Comparison of ENCODE assay signal across 19 cellular contexts in genomic region chr6:47251396-47251795, GRCh38. TPM values are rescaled to one million over a fixed set of nuclear protein-coding genes. Genes with fewer than 3 reads are reported as not detected.
DNase-seq lines count a peak whose midpoint lies in the region; ATAC-seq, FAIRE-seq and TF ChIP-seq lines count a peak whose summit lies in the region.
"Had no signal": no experiment of that assay in that cellular context is flagged by ENCODE, and none has a peak within 500 bp of the region (broad histone marks: within the 10 kb centered on the region; RNA-seq: fewer than 3 reads in every experiment).

No MANE protein-coding gene starts in this region.

- H2AFZ ChIP-seq in HepG2 (ENCODE audit: low read length) (no peak overlapping the region), OCI-LY1 (ENCODE audit: low read length) (no peak overlapping the region)

- intact Hi-C loops in HepG2 (cut with micrococcal nuclease; ENCODE audit: unreplicated experiment) (loop anchor here (5.0 kb wide), 2 partner anchors 41 to 404 kb away; no protein-coding TSS in a partner anchor), right lobe of liver (cut with DNase I) (no loop called here), Calu3 (cut with micrococcal nuclease; ENCODE audit: unreplicated experiment) (no loop called here)

- no peaks in the 10 kb centered on the region for H3K9me2 ChIP-seq in OCI-LY1 (ENCODE audit: low read depth, low read length)

- peaks cover 72% of the 10 kb centered on the region for H3K36me3 Mint-ChIP-seq in Calu3 (ENCODE audit: insufficient read depth, unreplicated experiment)
- no peaks in the 10 kb centered on the region for H3K36me3 Mint-ChIP-seq in stimulated activated naive CD8-positive, alpha-beta T cell treated with anti-CD3 and anti-CD28 coated beads, Interleukin-15, Interleukin-2, amounts not matched to agents 100 ng/mL and 50 ng/mL, for 24 hours (ENCODE audit: low read depth)
- H3K36me3 Mint-ChIP-seq: CD4-positive, alpha-beta memory T cell had no signal

- TF ChIP-seq POLR2A in HepG2 (IDR thresholded peaks at IDR 0.05; ENCODE audit: insufficient read depth in 1 of 2, low read depth in 2 of 2, low read length in 2 of 2): no peak
- no peak for TF ChIP-seq POLR2A in right lobe of liver (IDR thresholded peaks at IDR 0.05)

- H3K27ac Mint-ChIP-seq in Calu3 (ENCODE audit: unreplicated experiment): peak overlapping the region; percentile 52
- H3K27ac Mint-ChIP-seq in stimulated activated naive CD8-positive, alpha-beta T cell treated with anti-CD3 and anti-CD28 coated beads, Interleukin-15, Interleukin-2, amounts not matched to agents 100 ng/mL and 50 ng/mL, for 24 hours: peak overlapping the region; percentile 60
- H3K27ac Mint-ChIP-seq: B cell; CD4-positive, alpha-beta memory T cell; HFFc6 had no signal

- POLR2A ChIA-PET in HepG2 (lab: Yijun Ruan, JAX): interaction anchor here (0.9 kb wide), 1 partner anchor 25 kb away, joined by 3 read pairs; no protein-coding TSS in a partner anchor

- BruUV-seq in HepG2 (replicated peaks; lab: Mats Ljungman, UMichigan): no TSS peak
- BruUV-seq in Calu3 (replicated peaks; lab: Mats Ljungman, UMichigan): no TSS peak

- no peak for ATAC-seq in HepG2
- ATAC-seq in right lobe of liver: no peak
- no peak for ATAC-seq in GM21360 (IDR thresholded peaks at IDR 0.05; ENCODE audit: unreplicated experiment)
- ATAC-seq: HCT116 had no signal

- CTCF ChIA-PET in HepG2 (lab: Yijun Ruan, JAX; ENCODE audit: low intra/inter-chr PET ratio, low total read pairs): no interaction called here
- CTCF ChIA-PET in Calu3 (lab: Charles Lee): interaction anchor here (0.5 to 1.0 kb wide), 2 partner anchors 9 to 139 kb away, joined by 3 to 4 read pairs; no protein-coding TSS in a partner anchor

- H3K9me3 Mint-ChIP-seq in Calu3 (ENCODE audit: low read depth, unreplicated experiment): no peaks in the 10 kb centered on the region
- H3K9me3 Mint-ChIP-seq in stimulated activated naive CD8-positive, alpha-beta T cell treated with anti-CD3 and anti-CD28 coated beads, Interleukin-15, Interleukin-2, amounts not matched to agents 100 ng/mL and 50 ng/mL, for 24 hours: no peaks in the 10 kb centered on the region
- H3K9me3 Mint-ChIP-seq: CD4-positive, alpha-beta memory T cell; HFFc6 had no signal

- no peak for FAIRE-seq in HepG2 (lab: Jason Lieb, UNC)
- FAIRE-seq: G401.6, GM12891 had no signal

- DNase-seq in HepG2 (ENCODE audit: low spot score) (no peak), right lobe of liver (no peak), Calu3 (no peak), CD1c-positive myeloid dendritic cell (ENCODE audit: extremely low spot score) (no peak)
- DNase-seq: CD4-positive, alpha-beta memory T cell; DMS 273 treated with DMSO at 0.1 percent for 48 hours; DMS53; GOT3; H7; HFFc6 had no signal

- in situ Hi-C loops in HepG2 (cut with HindIII; ENCODE audit: extremely low pct_ligation_motif_present, low pct_unique_long_range_greater_than_20kb): no loop called here

- TF ChIP-seq CTCF in HepG2 (CRISPR knock-in tag; IDR thresholded peaks at IDR 0.05) (no peak), right lobe of liver (IDR thresholded peaks at IDR 0.05) (no peak), Calu3 (IDR thresholded peaks at IDR 0.05; ENCODE audit: unreplicated experiment) (no peak), OCI-LY1 (IDR thresholded peaks at IDR 0.05; ENCODE audit: low read length) (no peak)

- H3K36me3 ChIP-seq in HepG2 (replicated peaks in 1 of 2; ENCODE audit: control insufficient read depth in 1 of 2, insufficient read depth in 2 of 2, low read length in 2 of 2): peaks cover 29 to 82% of the 10 kb centered on the region in 2 experiments
- no peaks in the 10 kb centered on the region for H3K36me3 ChIP-seq in right lobe of liver
- no peaks in the 10 kb centered on the region for H3K36me3 ChIP-seq in OCI-LY1 (ENCODE audit: insufficient read depth, low read length)

- H3K27me3 Mint-ChIP-seq in Calu3 (ENCODE audit: unreplicated experiment): no peaks in the 10 kb centered on the region
- H3K27me3 Mint-ChIP-seq in stimulated activated naive CD8-positive, alpha-beta T cell treated with anti-CD3 and anti-CD28 coated beads, Interleukin-15, Interleukin-2, amounts not matched to agents 100 ng/mL and 50 ng/mL, for 24 hours: no peaks in the 10 kb centered on the region
- H3K27me3 Mint-ChIP-seq: B cell had no signal

- H4K20me1 ChIP-seq in HepG2 (ENCODE audit: insufficient read depth, low read length) (peaks cover 4% of the 10 kb centered on the region), OCI-LY1 (ENCODE audit: insufficient read depth, low read length) (no peaks in the 10 kb centered on the region)

- 88% methylated on average over 5 of the region's 5 CpGs for WGBS in HepG2 (ENCODE audit: low lambda C conversion rate)
- WGBS in right lobe of liver (ENCODE audit: insufficient coverage, low coverage, low lambda C conversion rate, missing lambda C conversion rate): 61% methylated on average over 5 of the region's 5 CpGs

- H3F3A ChIP-seq in OCI-LY1 (ENCODE audit: insufficient read depth, low read length): no peaks in the 10 kb centered on the region

- TF ChIP-seq EP300 in HepG2 (IDR thresholded peaks at IDR 0.05; ENCODE audit: low read depth in 2 of 2, low read length in 2 of 2) (no peak), HepG2 (CRISPR knock-in tag; IDR thresholded peaks at IDR 0.05; ENCODE audit: borderline replicate concordance) (no peak)

- H3K27me3 ChIP-seq in HepG2 (ENCODE audit: control insufficient read depth in 1 of 2, insufficient read depth in 2 of 2, low read length in 2 of 2): no peaks in the 10 kb centered on the region
- H3K27me3 ChIP-seq in right lobe of liver: no peaks in the 10 kb centered on the region
- no peaks in the 10 kb centered on the region for H3K27me3 ChIP-seq in OCI-LY1 (ENCODE audit: insufficient read depth, low read length)

- H3K9me3 ChIP-seq in HepG2 (ENCODE audit: low read length): no peaks in the 10 kb centered on the region
- H3K9me3 ChIP-seq in right lobe of liver: no peaks in the 10 kb centered on the region
- no peaks in the 10 kb centered on the region for H3K9me3 ChIP-seq in OCI-LY1 (ENCODE audit: low read length)

- TF ChIP-seq RAD21 in HepG2 (CRISPR knock-in tag; IDR thresholded peaks at IDR 0.05): no peak

- H3K27ac ChIP-seq in HepG2 (ENCODE audit: extremely low read length, insufficient read depth, low read length): no peak overlapping the region
- no peak overlapping the region for H3K27ac ChIP-seq in right lobe of liver
- H3K27ac ChIP-seq in OCI-LY1 (ENCODE audit: low read depth, low read length, poor library complexity, severe bottlenecking): peak overlapping the region; percentile 75
- H3K27ac ChIP-seq: C4-2B, KMS-11 had no signal

- H3K4me3 Mint-ChIP-seq in Calu3 (ENCODE audit: low read depth, unreplicated experiment): no peak overlapping the region
- no peak overlapping the region for H3K4me3 Mint-ChIP-seq in stimulated activated naive CD8-positive, alpha-beta T cell treated with anti-CD3 and anti-CD28 coated beads, Interleukin-15, Interleukin-2, amounts not matched to agents 100 ng/mL and 50 ng/mL, for 24 hours
- H3K4me3 Mint-ChIP-seq: B cell; CD4-positive, alpha-beta memory T cell; HFFc6 had no signal

- H3K4me3 ChIP-seq in HepG2 (replicated peaks in 1 of 3; ENCODE audit: insufficient read depth in 1 of 3, low read depth in 2 of 3, low read length in 3 of 3) (no peak overlapping the region), right lobe of liver (no peak overlapping the region), OCI-LY1 (ENCODE audit: low read depth, low read length, poor library complexity, severe bottlenecking) (no peak overlapping the region)

- H3K4me2 ChIP-seq in HepG2 (ENCODE audit: low read depth, low read length) (no peak overlapping the region), OCI-LY1 (ENCODE audit: low read length) (no peak overlapping the region)
- H3K4me2 ChIP-seq: KMS-11 had no signal

- H3K4me1 ChIP-seq in HepG2 (ENCODE audit: insufficient read depth, low read length): peaks cover 32% of the 10 kb centered on the region
- H3K4me1 ChIP-seq in right lobe of liver: no peaks in the 10 kb centered on the region
- H3K4me1 ChIP-seq in OCI-LY1 (ENCODE audit: insufficient read depth, low read length, severe bottlenecking): peaks cover 65% of the 10 kb centered on the region

- H3K79me2 ChIP-seq in HepG2 (ENCODE audit: insufficient read depth, low read length) (peaks cover 6% of the 10 kb centered on the region), OCI-LY1 (ENCODE audit: insufficient read depth, low read length) (no peaks in the 10 kb centered on the region)

- H3K9ac ChIP-seq in HepG2 (ENCODE audit: insufficient read depth, low read depth, low read length) (no peak overlapping the region), OCI-LY1 (ENCODE audit: low read length) (no peak overlapping the region)
- H3K9ac ChIP-seq: KMS-11 had no signal

- H3K4me1 Mint-ChIP-seq in Calu3 (ENCODE audit: low read depth, unreplicated experiment): peaks cover 48% of the 10 kb centered on the region
- peaks cover 31% of the 10 kb centered on the region for H3K4me1 Mint-ChIP-seq in stimulated activated naive CD8-positive, alpha-beta T cell treated with anti-CD3 and anti-CD28 coated beads, Interleukin-15, Interleukin-2, amounts not matched to agents 100 ng/mL and 50 ng/mL, for 24 hours (ENCODE audit: low read depth)

RNA-seq across cellular contexts. Expression of gene TNFRSF21, which starts 58.3 kb away (rescaled TPM):
- 35.4 and 46.3 TPM in 2 replicates for total RNA-seq in HepG2 (2016; rRNA removed; fragmentation: Illumina TruSeq; extraction: Trizol)
- 64.4 and 66.8 TPM in 2 replicates for total RNA-seq in HepG2 (2016; cell fraction: cytosol; rRNA removed; fragmentation: Illumina TruSeq; extraction: Trizol; ENCODE audit: low read depth)
- total RNA-seq in HepG2 (2016; cell fraction: insoluble cytoplasmic fraction; rRNA removed; fragmentation: Illumina TruSeq; extraction: Trizol): 32.9 and 45.1 TPM in 2 replicates
- total RNA-seq in HepG2 (2016; cell fraction: membrane; rRNA removed; fragmentation: Illumina TruSeq; extraction: Trizol): 83.9 and 85.3 TPM in 2 replicates
- 42.5 and 44.5 TPM in 2 replicates for total RNA-seq in HepG2 (2016; cell fraction: nucleus; rRNA removed; fragmentation: Illumina TruSeq; extraction: Trizol)
- polyA plus RNA-seq in HepG2 (2011; rRNA removed): 24.8 and 27.5 TPM in 2 replicates
- 28.3 and 32.5 TPM in 2 replicates for polyA plus RNA-seq in HepG2 (2011; cell fraction: cytosol; rRNA removed)
- polyA plus RNA-seq in HepG2 (2011; cell fraction: nucleus; rRNA removed): 26.7 and 28.4 TPM in 2 replicates
- polyA plus RNA-seq in HepG2 (2012): 29.4 and 72.1 TPM in 2 replicates
- 7.7 and 9.6 TPM in 2 replicates for polyA plus RNA-seq in HepG2 (2016; cell fraction: cytosol; fragmentation: Illumina TruSeq; extraction: Trizol; ENCODE audit: low read depth)
- 42.9 and 49.8 TPM in 2 replicates for polyA plus RNA-seq in HepG2 (2016; cell fraction: insoluble cytoplasmic fraction; fragmentation: Illumina TruSeq; extraction: Trizol; ENCODE audit: low read depth)
- polyA plus RNA-seq in HepG2 (2016; cell fraction: membrane; fragmentation: Illumina TruSeq; extraction: Trizol; ENCODE audit: low read depth): 32.5 and 38.1 TPM in 2 replicates
- polyA plus RNA-seq in HepG2 (2016; cell fraction: nucleus; fragmentation: Illumina TruSeq; extraction: Trizol; ENCODE audit: insufficient read depth, low read depth): 56.9 and 64.9 TPM in 2 replicates
- polyA minus RNA-seq in HepG2 (2011; rRNA and poly(A)+ RNA removed; ENCODE audit: low replicate concordance): 26.7 and 80.6 TPM in 2 replicates
- 40.3 and 44.4 TPM in 2 replicates for polyA minus RNA-seq in HepG2 (2011; cell fraction: cytosol; rRNA and poly(A)+ RNA removed)
- polyA minus RNA-seq in HepG2 (2011; cell fraction: nucleus; rRNA and poly(A)+ RNA removed): 66.8 and 71.1 TPM in 2 replicates
- 1 to 10 TPM; 1.9 to 7.9 (median 5.3) TPM for total RNA-seq in right lobe of liver
- total RNA-seq in Calu3 (2022): 255 and 282 TPM in 2 replicates
- polyA plus RNA-seq: CD4-positive, alpha-beta memory T cell had no signal
